Comparison of ENCODE assay signal across 3 cellular contexts in genomic region chr2:238606311-238606710, GRCh38.
"Had no signal": no experiment of that assay in that cellular context is flagged by ENCODE, and none has a peak within 500 bp of the region (broad histone marks: within the 10 kb centered on the region; RNA-seq: fewer than 3 reads in every experiment).

No MANE protein-coding gene starts in this region.

- DNase-seq: GDM1, GF-D8 had no signal

- H3K4me3 ChIP-seq: GM12878 had no signal
